ENCODE assay signal across 19 cellular contexts in genomic region chr22:49371325-49372110, GRCh38.
DNase-seq lines count a peak whose midpoint lies in the region; ATAC-seq and TF ChIP-seq lines count a peak whose summit lies in the region.
"Had no signal": no experiment of that assay in that cellular context is flagged by ENCODE, and none has a peak within 500 bp of the region (broad histone marks: within the 10 kb centered on the region; RNA-seq: fewer than 3 reads in every experiment).

No MANE protein-coding gene starts in this region.

- H3K4me2 ChIP-seq in BLaER1 (peak overlapping the region; percentile 73), HCT116 (ENCODE audit: low read length) (no peak overlapping the region)

- no peak overlapping the region for H2AFZ ChIP-seq in HCT116 (ENCODE audit: low read depth, low read length, poor library complexity, severe bottlenecking)

- TF ChIP-seq CTCF in HCT116 (IDR thresholded peaks at IDR 0.05 in 2 of 3, conservative IDR thresholded peaks at IDR 0.05 in 1 of 3; ENCODE audit: borderline replicate concordance in 1 of 3, insufficient read depth in 1 of 3, low read depth in 2 of 3, low read length in 2 of 3) (no peak), endothelial cell (IDR thresholded peaks at IDR 0.05; ENCODE audit: unreplicated experiment) (no peak), osteocyte (IDR thresholded peaks at IDR 0.05) (no peak)

- intact Hi-C loops in HCT116 (cut with micrococcal nuclease) = no loop called here

- RAD21 ChIA-PET in HCT116 (lab: Charles Lee; ENCODE audit: low non-redundant PET in 1 of 2, low total read pairs in 2 of 2, uncharacterized antibody in 2 of 2, unreplicated experiment in 2 of 2) = no interaction called here

- H3K9me3 ChIP-seq in BLaER1 (no peaks in the 10 kb centered on the region), HCT116 (ENCODE audit: control insufficient read depth in 1 of 2, insufficient read depth in 1 of 2, low read depth in 1 of 2, low read length in 2 of 2) (no peaks in the 10 kb centered on the region)
- H3K9me3 ChIP-seq: Peyer's patch had no signal

- no peaks in the 10 kb centered on the region for H3K36me3 Mint-ChIP-seq in endothelial cell (ENCODE audit: low read depth, unreplicated experiment)
- H3K36me3 Mint-ChIP-seq in osteocyte (ENCODE audit: unreplicated experiment) = no peaks in the 10 kb centered on the region
- H3K36me3 Mint-ChIP-seq: CD4-positive, alpha-beta memory T cell had no signal

- H3K27ac Mint-ChIP-seq in endothelial cell (ENCODE audit: unreplicated experiment) (no peak overlapping the region), osteocyte (ENCODE audit: unreplicated experiment) (no peak overlapping the region)
- H3K27ac Mint-ChIP-seq: CD4-positive, alpha-beta memory T cell had no signal

- H3K27ac ChIP-seq in BLaER1 = peak overlapping the region; percentile 62
- H3K27ac ChIP-seq in HCT116 (ENCODE audit: low read depth, low read length) = peak overlapping the region; percentile 77; the same call in 1 of the 2 replicates
- H3K27ac ChIP-seq: Peyer's patch had no signal

- no peak for TF ChIP-seq POLR2A in HCT116 (IDR thresholded peaks at IDR 0.05; ENCODE audit: borderline replicate concordance, extremely low read depth, insufficient read depth, insufficient read length)

- no peaks in the 10 kb centered on the region for H3K9me3 Mint-ChIP-seq in endothelial cell (ENCODE audit: unreplicated experiment)
- no peaks in the 10 kb centered on the region for H3K9me3 Mint-ChIP-seq in osteocyte (ENCODE audit: unreplicated experiment)

- no peaks in the 10 kb centered on the region for H3K79me2 ChIP-seq in HCT116 (ENCODE audit: insufficient read depth, low read length)

- H3K4me1 ChIP-seq in BLaER1 = peaks cover 69% of the 10 kb centered on the region
- H3K4me1 ChIP-seq in HCT116 (ENCODE audit: control insufficient read depth in 1 of 2, insufficient read depth in 2 of 2, low read length in 2 of 2) = peaks cover 23 to 40% of the 10 kb centered on the region in 2 experiments
- H3K4me1 ChIP-seq: Peyer's patch had no signal

- H3K4me1 Mint-ChIP-seq in endothelial cell (ENCODE audit: unreplicated experiment) (no peaks in the 10 kb centered on the region), osteocyte (ENCODE audit: unreplicated experiment) (peaks cover 28% of the 10 kb centered on the region)
- H3K4me1 Mint-ChIP-seq: CD4-positive, alpha-beta memory T cell had no signal

- H3K9ac ChIP-seq in BLaER1 (no peak overlapping the region), HCT116 (ENCODE audit: low read length) (no peak overlapping the region)

- H3K36me3 ChIP-seq in BLaER1 (no peaks in the 10 kb centered on the region), HCT116 (ENCODE audit: control insufficient read depth in 1 of 2, insufficient read depth in 2 of 2, low read length in 2 of 2) (no peaks in the 10 kb centered on the region)
- H3K36me3 ChIP-seq: Peyer's patch had no signal

- no peak overlapping the region for H3K4me3 Mint-ChIP-seq in endothelial cell (ENCODE audit: unreplicated experiment)
- H3K4me3 Mint-ChIP-seq in osteocyte (ENCODE audit: unreplicated experiment) = no peak overlapping the region
- H3K4me3 Mint-ChIP-seq: CD4-positive, alpha-beta memory T cell had no signal

- ATAC-seq in HCT116 = no peak

- DNase-seq in HCT116 (ENCODE audit: low read depth, low spot score) (no peak), endothelial cell (ENCODE audit: low spot score) (peak; percentile 2), osteocyte (ENCODE audit: extremely low spot score, unreplicated experiment) (peak; percentile 75), MV-4-11 (lab: John Stamatoyannopoulos, UW) (no peak), NCI-H2171 treated with DMSO at 0.1 percent for 48 hours (lab: John Stamatoyannopoulos, UW) (no peak), RPMI8226 (no peak), NCI-H187 (lab: John Stamatoyannopoulos, UW) (no peak)
- DNase-seq: ACHN; CD4-positive, alpha-beta memory T cell; GF-D8; GOT3; NCI-H1092 treated with DMSO at 0.1 percent for 48 hours; NCI-H187 treated with DMSO at 0.1 percent for 48 hours; NCI-H2171; NCI-H510A treated with DMSO at 0.1 percent for 48 hours; SHP77 treated with DMSO at 0.1 percent for 48 hours had no signal

- H3K27me3 ChIP-seq in BLaER1 (no peaks in the 10 kb centered on the region), HCT116 (ENCODE audit: insufficient read depth, low read length) (no peaks in the 10 kb centered on the region)
- H3K27me3 ChIP-seq: Peyer's patch had no signal

- H3K4me3 ChIP-seq in BLaER1 (no peak overlapping the region), HCT116 (replicated peaks in 1 of 2; ENCODE audit: low read depth in 1 of 2, low read length in 2 of 2) (no peak overlapping the region)
- H3K4me3 ChIP-seq: K562, Peyer's patch had no signal

- no peak for TF ChIP-seq RAD21 in HCT116 (IDR thresholded peaks at IDR 0.05; ENCODE audit: low read depth)

- H3K27me3 Mint-ChIP-seq in endothelial cell (ENCODE audit: unreplicated experiment) = peaks cover 4% of the 10 kb centered on the region
- no peaks in the 10 kb centered on the region for H3K27me3 Mint-ChIP-seq in osteocyte (ENCODE audit: unreplicated experiment)

- H4K20me1 ChIP-seq in BLaER1 (no peaks in the 10 kb centered on the region), HCT116 (ENCODE audit: insufficient read depth) (no peaks in the 10 kb centered on the region)

- POLR2A ChIA-PET in HCT116 (lab: Charles Lee) = no interaction called here

- no TSS peak for BruUV-seq in HCT116 (replicated peaks; lab: Mats Ljungman, UMichigan)

- H3K9me2 ChIP-seq in HCT116 (ENCODE audit: insufficient read depth) = no peaks in the 10 kb centered on the region

- CTCF ChIA-PET in HCT116 (lab: Charles Lee) = interaction anchor here (0.6 kb wide), 1 partner anchor 276 kb away, joined by 6 read pairs; no protein-coding TSS in a partner anchor

TF ChIP-seq in HCT116, 20 proteins besides CTCF, POLR2A, EP300 and RAD21 (continues in another document):
- no peak for TF ChIP-seq POLR2AphosphoS5 (IDR thresholded peaks at IDR 0.05; ENCODE audit: low read depth, low read length)
- TF ChIP-seq SRF (IDR thresholded peaks at IDR 0.05; ENCODE audit: low read depth) = no peak
- no peak for TF ChIP-seq YY1 (IDR thresholded peaks at IDR 0.05; ENCODE audit: extremely low read depth, insufficient replicate concordance, low read depth, low read length)
- TF ChIP-seq ZNF274 (IDR thresholded peaks at IDR 0.05; ENCODE audit: low read depth, low read length) = no peak
- TF ChIP-seq FOSL1 (IDR thresholded peaks at IDR 0.05; ENCODE audit: low read depth) = no peak
- TF ChIP-seq, protein P1, sequence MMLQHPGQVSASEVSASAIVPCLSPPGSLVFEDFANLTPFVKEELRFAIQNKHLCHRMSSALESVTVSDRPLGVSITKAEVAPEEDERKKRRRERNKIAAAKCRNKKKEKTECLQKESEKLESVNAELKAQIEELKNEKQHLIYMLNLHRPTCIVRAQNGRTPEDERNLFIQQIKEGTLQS (IDR thresholded peaks at IDR 0.05) = no peak
- no peak for TF ChIP-seq SP1 (IDR thresholded peaks at IDR 0.05; ENCODE audit: low read depth)
- no peak for TF ChIP-seq MAX (IDR thresholded peaks at IDR 0.05)
- TF ChIP-seq CBX3 (IDR thresholded peaks at IDR 0.05; ENCODE audit: low read depth) = no peak
- no peak for TF ChIP-seq JUND (IDR thresholded peaks at IDR 0.05)
- no peak for TF ChIP-seq CEBPB (IDR thresholded peaks at IDR 0.05; ENCODE audit: low read depth)
- TF ChIP-seq ZFX (IDR thresholded peaks at IDR 0.05) = no peak
- TF ChIP-seq REST (IDR thresholded peaks at IDR 0.05; ENCODE audit: low read depth) = no peak
- no peak for TF ChIP-seq ELF1 (IDR thresholded peaks at IDR 0.05; ENCODE audit: borderline replicate concordance, low read depth)
- TF ChIP-seq TCF7L2 (IDR thresholded peaks at IDR 0.05; ENCODE audit: borderline replicate concordance, extremely low read depth, insufficient read depth, insufficient read length) = no peak
- TF ChIP-seq EZH2phosphoT487 (IDR thresholded peaks at IDR 0.05; ENCODE audit: borderline replicate concordance) = no peak

Comparison
In these comparisons a context has a peak if more than half of its experiments do, and no peak if none do; other contexts are left out.
1. DNase-seq: peak in endothelial cell (single experiment) and osteocyte (single experiment); none in HCT116 (single experiment), MV-4-11 (single experiment), NCI-H2171 treated with DMSO at 0.1 percent for 48 hours (single experiment), RPMI8226 (single experiment) and NCI-H187 (0 of 2).